24 cellular contexts compared by ENCODE assay signal in genomic region chr2:26048791-26049190, GRCh38.
"Had no signal": no experiment of that assay in that cellular context is flagged by ENCODE, and none has a peak within 500 bp of the region (broad histone marks: within the 10 kb centered on the region; RNA-seq: fewer than 3 reads in every experiment).

No MANE protein-coding gene starts in this region.

- DNase-seq: activated CD4-positive, alpha-beta T cell treated with anti-CD3 and anti-CD28 coated beads for 4 hours; activated CD4-positive, alpha-beta T cell treated with anti-CD3 and anti-CD28 coated beads, Interleukin-2, amount 50 U/mL, for 4 hours; activated effector memory CD4-positive, alpha-beta T cell treated with anti-CD3 and anti-CD28 coated beads, Interleukin-2, amount 50 U/mL, for 16 hours; activated naive CD4-positive, alpha-beta T cell treated with anti-CD3 and anti-CD28 coated beads for 36 hours; activated naive CD8-positive, alpha-beta T cell treated with anti-CD3 and anti-CD28 coated beads, Interleukin-2, amount 10 ng/mL, durations not matched to agents 7 days and 5 days; activated T-cell treated with anti-CD3 and anti-CD28 coated beads for 4 hours; cortex of kidney; foreskin melanocyte; left lung; mesendoderm; ovary; retina; stimulated activated CD4-positive, alpha-beta T cell treated with anti-CD3 and anti-CD28 coated beads, Interleukin-12 subunit alpha, Interleukin-12 subunit beta, amount 100 ng/mL, for 4 hours; stimulated activated CD4-positive, alpha-beta T cell treated with anti-CD3 and anti-CD28 coated beads, Interleukin-4, amount 100 ng/mL, for 1 hour; T-cell; uterus had no signal

- H3K27ac ChIP-seq: ascending aorta, cardiac muscle cell, left lung, ovary, prostate gland, skin epidermis, uterus had no signal

- H3K36me3 ChIP-seq: ascending aorta, cardiac muscle cell, ovary, prostate gland, thoracic aorta, uterus had no signal

- ATAC-seq: esophagus mucosa, left lung, sciatic nerve, T-cell had no signal

- H3K9me3 ChIP-seq: ascending aorta, left lung, ovary, prostate gland, thoracic aorta, uterus had no signal

- H3K4me1 ChIP-seq: prostate gland had no signal

- H3K27me3 ChIP-seq: ascending aorta, cardiac muscle cell, left lung, ovary, uterus had no signal

- H3K4me3 ChIP-seq: ascending aorta, cardiac muscle cell, left lung, lung, ovary, prostate gland, skin epidermis, thoracic aorta, uterus had no signal
